In the genomic region with DNA sequence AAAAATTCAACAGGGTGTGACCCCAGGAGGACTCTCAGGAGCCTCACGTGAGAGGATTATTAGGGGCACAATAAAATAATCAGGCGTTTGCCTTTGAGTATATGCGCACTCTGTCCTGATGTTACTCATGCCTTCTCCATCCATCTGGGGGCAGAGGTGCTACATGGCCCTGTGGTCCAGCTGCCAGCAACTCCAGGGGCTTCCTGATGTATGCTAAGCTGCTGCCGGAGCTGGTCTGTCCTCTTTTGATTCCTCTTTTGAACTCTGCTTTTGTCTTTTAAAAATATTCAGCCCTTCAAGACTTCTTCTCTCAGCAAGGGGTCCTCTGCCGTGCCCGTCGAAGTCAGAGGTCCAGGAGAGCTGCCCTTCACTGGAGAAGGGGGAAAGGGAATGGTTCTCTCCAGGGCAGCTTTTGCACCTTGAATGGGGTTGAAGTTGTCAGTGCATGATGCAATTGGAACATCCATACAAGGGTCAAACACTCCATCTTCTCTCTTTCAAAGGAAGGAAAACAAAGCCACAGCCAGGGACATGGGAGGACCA, we compare ENCODE assay signal across 15 cellular contexts.
DNase-seq lines count a peak whose midpoint lies in the region.
"Had no signal": no experiment of that assay in that cellular context is flagged by ENCODE, and none has a peak within 500 bp of the region (broad histone marks: within the 10 kb centered on the region; RNA-seq: fewer than 3 reads in every experiment).

No MANE protein-coding gene starts in this region.

- DNase-seq in DMS153 treated with DMSO at 0.1 percent for 48 hours (lab: John Stamatoyannopoulos, UW; ENCODE audit: unreplicated experiment) (peak; percentile 49), NCI-H1092 (lab: John Stamatoyannopoulos, UW) (peak; percentile 13), NT2/D1 (ENCODE audit: low read depth, low spot score) (peak; percentile 72), left kidney (ENCODE audit: low read depth, low spot score) (peak; percentile 33), globus pallidus (ENCODE audit: low spot score) (no peak), posterior cingulate gyrus (no peak)
- DNase-seq in activated CD8-positive, alpha-beta memory T cell treated with anti-CD3 and anti-CD28 coated beads, Interleukin-2, amount 50 U/mL, for 4 hours: no peak
- DNase-seq: AML-193; CD4-positive, CD25-positive, alpha-beta regulatory T cell; EL; NCI-H1694 treated with DMSO at 0.1 percent for 48 hours; Peyer's patch; Right ventricle myocardium superior; SK-N-SH had no signal

- intact Hi-C loops in posterior cingulate gyrus (cut with DNase I): no loop called here

- no peaks in the 10 kb centered on the region for H3K27me3 ChIP-seq in NT2/D1 (ENCODE audit: insufficient read depth, insufficient read length)
- H3K27me3 ChIP-seq: Peyer's patch had no signal

- H3K4me3 ChIP-seq in NT2/D1 (ENCODE audit: insufficient read length, low read depth): no peak overlapping the region
- H3K4me3 ChIP-seq: HAP-1, Peyer's patch had no signal

- peaks cover 17% of the 10 kb centered on the region; the same call in 1 of the 2 replicates for H3K9me3 ChIP-seq in NT2/D1 (ENCODE audit: insufficient read depth, low read length)
- H3K9me3 ChIP-seq: HAP-1, Peyer's patch, SK-N-SH had no signal

- no peak overlapping the region for H3K9ac ChIP-seq in NT2/D1 (ENCODE audit: insufficient read length, low read depth)
- H3K9ac ChIP-seq: SK-N-SH had no signal

- H3K36me3 ChIP-seq in NT2/D1 (ENCODE audit: insufficient read depth, insufficient read length, low read length): no peaks in the 10 kb centered on the region
- H3K36me3 ChIP-seq: HAP-1, Peyer's patch had no signal

- H3K4me1 ChIP-seq in NT2/D1 (ENCODE audit: insufficient read depth, insufficient read length): peaks cover 3% of the 10 kb centered on the region
- H3K4me1 ChIP-seq: HAP-1, Peyer's patch had no signal

Comparison
In these comparisons a context has a peak if more than half of its experiments do, and no peak if none do; other contexts are left out.
1. DNase-seq: peak in DMS153 treated with DMSO at 0.1 percent for 48 hours (single experiment), NCI-H1092 (single experiment), NT2/D1 (single experiment) and left kidney (single experiment); none in globus pallidus (single experiment), activated CD8-positive, alpha-beta memory T cell treated with anti-CD3 and anti-CD28 coated beads, Interleukin-2, amount 50 U/mL, for 4 hours (single experiment) and posterior cingulate gyrus (0 of 10).